Comparison of ENCODE assay signal across 1 cellular context in genomic region chr6:15691250-15691869, GRCh38.
TF ChIP-seq lines count a peak whose summit lies in the region.

No MANE protein-coding gene starts in this region.

TF ChIP-seq in K562, 482 proteins besides CTCF, POLR2A, EP300 and RAD21 (continued from another document and continues in another):
- TF ChIP-seq ASH1L (IDR thresholded peaks at IDR 0.05; ENCODE audit: borderline replicate concordance, low read depth, partially characterized antibody) (no peak), GATA2 (CRISPR knock-in tag; IDR thresholded peaks at IDR 0.05) (0 out of 2 replicates have a peak, but pooled peaks have one; percentile 8), SIN3A (IDR thresholded peaks at IDR 0.05; ENCODE audit: borderline replicate concordance in 2 of 2, control insufficient read depth in 1 of 2, low read depth in 2 of 2, low read length in 2 of 2) (no peak), PBX2 (CRISPR knock-in tag; IDR thresholded peaks at IDR 0.05; ENCODE audit: low read depth) (no peak), PBX2 (tag; conservative IDR thresholded peaks at IDR 0.05; ENCODE audit: low read depth) (0 out of 2 replicates have a peak, but pooled peaks have one; percentile 34), ADNP (tag; IDR thresholded peaks at IDR 0.05) (0 out of 2 replicates have a peak, but pooled peaks have one; percentile 42), RCOR1 (IDR thresholded peaks at IDR 0.05; ENCODE audit: borderline replicate concordance in 1 of 2, low read depth in 2 of 2, low read length in 2 of 2) (peak; percentile 85 to 96), ZFP36 (IDR thresholded peaks at IDR 0.05; ENCODE audit: low read depth, low read length, partially characterized antibody) (peak; percentile 39), MECOM (CRISPR knock-in tag; IDR thresholded peaks at IDR 0.05) (no peak), RFX1 (IDR thresholded peaks at IDR 0.05) (no peak), RB1 (IDR thresholded peaks at IDR 0.05; ENCODE audit: low read depth) (peak; percentile 83), CHAMP1 (IDR thresholded peaks at IDR 0.05) (peak; percentile 89), KDM4B (IDR thresholded peaks at IDR 0.05; ENCODE audit: borderline replicate concordance in 2 of 2, low read depth in 1 of 2) (0 out of 4 replicates have a peak, but pooled peaks of 1 of the 2 experiments have one; percentile 53), FOXM1 (IDR thresholded peaks at IDR 0.05; ENCODE audit: low read depth) (peak; percentile 35), FOXM1 (CRISPR knock-in tag; IDR thresholded peaks at IDR 0.05; ENCODE audit: low read depth) (no peak), MTA2 (IDR thresholded peaks at IDR 0.05; ENCODE audit: low read depth) (no peak), RFX5 (IDR thresholded peaks at IDR 0.05; ENCODE audit: low read depth, low read length) (no peak), FOSL1 (tag; conservative IDR thresholded peaks at IDR 0.05) (peak; percentile 32; the same call in 1 of the 2 replicates), TOE1 (IDR thresholded peaks at IDR 0.05; ENCODE audit: borderline replicate concordance) (0 out of 2 replicates have a peak, but pooled peaks have one; percentile 35), TOE1 (CRISPR knock-in tag; IDR thresholded peaks at IDR 0.05; ENCODE audit: borderline replicate concordance, low read depth) (no peak), MTA3 (IDR thresholded peaks at IDR 0.05; ENCODE audit: borderline replicate concordance) (0 out of 2 replicates have a peak, but pooled peaks have one; percentile 47), PATZ1 (CRISPR knock-in tag; IDR thresholded peaks at IDR 0.05; ENCODE audit: borderline replicate concordance) (no peak), ZNF174 (CRISPR knock-in tag; IDR thresholded peaks at IDR 0.05) (no peak), KDM5B (IDR thresholded peaks at IDR 0.05; ENCODE audit: insufficient replicate concordance, low read depth, low read length) (no peak), TAF9B (IDR thresholded peaks at IDR 0.05; ENCODE audit: partially characterized antibody) (no peak), PYGO2 (tag; IDR thresholded peaks at IDR 0.05) (no peak), ZBTB49 (CRISPR knock-in tag; IDR thresholded peaks at IDR 0.05; ENCODE audit: borderline replicate concordance) (no peak), ZBTB33 (CRISPR knock-in tag; IDR thresholded peaks at IDR 0.05) (peak; percentile 87), BMI1 (IDR thresholded peaks at IDR 0.05; ENCODE audit: low read length) (no peak), HNRNPH1 (optimal IDR thresholded peaks at IDR 0.05; ENCODE audit: low read depth, low read length) (no peak), BRD9 (IDR thresholded peaks at IDR 0.05; ENCODE audit: low read depth, partially characterized antibody) (peak; percentile 79), ZNF644 (tag; IDR thresholded peaks at IDR 0.05; ENCODE audit: low read depth) (0 out of 2 replicates have a peak, but pooled peaks have one; percentile 35), SMAD4 (CRISPR knock-in tag; conservative IDR thresholded peaks at IDR 0.05) (peak; percentile 49; the same call in 1 of the 2 replicates), NFE2 (IDR thresholded peaks at IDR 0.05; ENCODE audit: low read depth) (no peak), PTTG1 (tag; IDR thresholded peaks at IDR 0.05; ENCODE audit: low read depth) (no peak), STAT5B (CRISPR knock-in tag; IDR thresholded peaks at IDR 0.05) (no peak), RBM39 (optimal IDR thresholded peaks at IDR 0.05; ENCODE audit: low read depth, low read length) (peak; percentile 82), HDAC2 (IDR thresholded peaks at IDR 0.05) (no peak), SRSF3 (IDR thresholded peaks at IDR 0.05; ENCODE audit: insufficient read depth, low read length) (no peak), NR4A1 (CRISPR knock-in tag; IDR thresholded peaks at IDR 0.05) (no peak), NR4A1 (tag; IDR thresholded peaks at IDR 0.05) (0 out of 2 replicates have a peak, but pooled peaks have one; percentile 38), ZNF239 (CRISPR knock-in tag; IDR thresholded peaks at IDR 0.05) (no peak)
- TF ChIP-seq, protein P1, sequence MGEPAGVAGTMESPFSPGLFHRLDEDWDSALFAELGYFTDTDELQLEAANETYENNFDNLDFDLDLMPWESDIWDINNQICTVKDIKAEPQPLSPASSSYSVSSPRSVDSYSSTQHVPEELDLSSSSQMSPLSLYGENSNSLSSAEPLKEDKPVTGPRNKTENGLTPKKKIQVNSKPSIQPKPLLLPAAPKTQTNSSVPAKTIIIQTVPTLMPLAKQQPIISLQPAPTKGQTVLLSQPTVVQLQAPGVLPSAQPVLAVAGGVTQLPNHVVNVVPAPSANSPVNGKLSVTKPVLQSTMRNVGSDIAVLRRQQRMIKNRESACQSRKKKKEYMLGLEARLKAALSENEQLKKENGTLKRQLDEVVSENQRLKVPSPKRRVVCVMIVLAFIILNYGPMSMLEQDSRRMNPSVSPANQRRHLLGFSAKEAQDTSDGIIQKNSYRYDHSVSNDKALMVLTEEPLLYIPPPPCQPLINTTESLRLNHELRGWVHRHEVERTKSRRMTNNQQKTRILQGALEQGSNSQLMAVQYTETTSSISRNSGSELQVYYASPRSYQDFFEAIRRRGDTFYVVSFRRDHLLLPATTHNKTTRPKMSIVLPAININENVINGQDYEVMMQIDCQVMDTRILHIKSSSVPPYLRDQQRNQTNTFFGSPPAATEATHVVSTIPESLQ (CRISPR knock-in tag; IDR thresholded peaks at IDR 0.05) = no peak
- TF ChIP-seq, protein P2, sequence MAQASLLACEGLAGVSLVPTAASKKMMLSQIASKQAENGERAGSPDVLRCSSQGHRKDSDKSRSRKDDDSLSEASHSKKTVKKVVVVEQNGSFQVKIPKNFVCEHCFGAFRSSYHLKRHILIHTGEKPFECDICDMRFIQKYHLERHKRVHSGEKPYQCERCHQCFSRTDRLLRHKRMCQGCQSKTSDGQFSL (CRISPR knock-in tag; IDR thresholded peaks at IDR 0.05) = no peak
- TF ChIP-seq, protein P2 (tag; IDR thresholded peaks at IDR 0.05) = no peak
- TF ChIP-seq, protein P3, sequence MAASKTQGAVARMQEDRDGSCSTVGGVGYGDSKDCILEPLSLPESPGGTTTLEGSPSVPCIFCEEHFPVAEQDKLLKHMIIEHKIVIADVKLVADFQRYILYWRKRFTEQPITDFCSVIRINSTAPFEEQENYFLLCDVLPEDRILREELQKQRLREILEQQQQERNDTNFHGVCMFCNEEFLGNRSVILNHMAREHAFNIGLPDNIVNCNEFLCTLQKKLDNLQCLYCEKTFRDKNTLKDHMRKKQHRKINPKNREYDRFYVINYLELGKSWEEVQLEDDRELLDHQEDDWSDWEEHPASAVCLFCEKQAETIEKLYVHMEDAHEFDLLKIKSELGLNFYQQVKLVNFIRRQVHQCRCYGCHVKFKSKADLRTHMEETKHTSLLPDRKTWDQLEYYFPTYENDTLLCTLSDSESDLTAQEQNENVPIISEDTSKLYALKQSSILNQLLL (CRISPR knock-in tag; IDR thresholded peaks at IDR 0.05; ENCODE audit: borderline replicate concordance) = no peak
- TF ChIP-seq, protein P4, sequence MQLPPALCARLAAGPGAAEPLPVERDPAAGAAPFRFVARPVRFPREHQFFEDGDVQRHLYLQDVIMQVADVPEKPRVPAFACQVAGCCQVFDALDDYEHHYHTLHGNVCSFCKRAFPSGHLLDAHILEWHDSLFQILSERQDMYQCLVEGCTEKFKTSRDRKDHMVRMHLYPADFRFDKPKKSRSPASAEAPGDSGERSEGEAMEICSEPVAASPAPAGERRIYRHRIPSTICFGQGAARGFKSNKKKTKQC (CRISPR knock-in tag; IDR thresholded peaks at IDR 0.05) = no peak
